Comparison of ENCODE assay signal across 27 cellular contexts in genomic region chr1:231707407-231707806, GRCh38.
"Had no signal": no experiment of that assay in that cellular context is flagged by ENCODE, and none has a peak within 500 bp of the region (broad histone marks: within the 10 kb centered on the region; RNA-seq: fewer than 3 reads in every experiment).

No MANE protein-coding gene starts in this region.

- H3K27ac ChIP-seq: colonic mucosa, epithelial cell of prostate, esophagus squamous epithelium, gastrocnemius medialis, heart right ventricle, left lung, lower lobe of right lung had no signal

- H3K27ac Mint-ChIP-seq: dendritic cell treated with granulocyte-macrophage colony-stimulating factor and Interleukin-4, amounts not matched to agents 40 ng/mL and 50 ng/mL, for 4 days; effector memory CD8-positive, alpha-beta T cell; endodermal cell; mesothelial cell of epicardium; naive B cell had no signal

- H3K4me3 Mint-ChIP-seq: dendritic cell treated with granulocyte-macrophage colony-stimulating factor and Interleukin-4, amounts not matched to agents 40 ng/mL and 50 ng/mL, for 4 days; effector memory CD8-positive, alpha-beta T cell; endodermal cell; mesothelial cell of epicardium; naive B cell had no signal

- H3K9me3 Mint-ChIP-seq: dendritic cell treated with granulocyte-macrophage colony-stimulating factor and Interleukin-4, amounts not matched to agents 40 ng/mL and 50 ng/mL, for 4 days; endodermal cell; mesothelial cell of epicardium had no signal

- H3K4me1 ChIP-seq: colonic mucosa, gastrocnemius medialis had no signal

- ATAC-seq: effector memory CD8-positive, alpha-beta T cell; esophagus mucosa; gastrocnemius medialis; heart right ventricle; left cardiac atrium; left lung; left ventricle myocardium superior; lower lobe of right lung; mucosa of descending colon had no signal

- H3K36me3 ChIP-seq: colonic mucosa, esophagus squamous epithelium, gastrocnemius medialis, left lung, lower lobe of right lung had no signal

- H3K27me3 ChIP-seq: colonic mucosa, esophagus squamous epithelium, gastrocnemius medialis, heart right ventricle, left lung had no signal

- H3K4me3 ChIP-seq: colonic mucosa, esophagus squamous epithelium, gastrocnemius medialis, heart right ventricle, left lung, lower lobe of right lung, mucosa of descending colon had no signal

- H3K9me3 ChIP-seq: colonic mucosa, esophagus squamous epithelium, gastrocnemius medialis, heart right ventricle, left lung, lower lobe of right lung, mucosa of descending colon had no signal

- H3K27me3 Mint-ChIP-seq: dendritic cell treated with granulocyte-macrophage colony-stimulating factor and Interleukin-4, amounts not matched to agents 40 ng/mL and 50 ng/mL, for 4 days; effector memory CD8-positive, alpha-beta T cell had no signal

- DNase-seq: colonic mucosa; cortex of kidney; effector CD8-positive, alpha-beta T cell; effector memory CD8-positive, alpha-beta T cell; endodermal cell; erythroblast; esophagus squamous epithelium; foreskin fibroblast; foreskin melanocyte; gastrocnemius medialis; glutamatergic neuron; heart right ventricle; hippocampal formation; left cardiac atrium; left lung; left ventricle myocardium superior; lower lobe of right lung; mesenchymal stem cell; mucosa of descending colon; naive B cell had no signal

- FAIRE-seq: endometrium, islet of Langerhans, keratinocyte had no signal
